ENCODE assay signal across 23 cellular contexts in genomic region chr5:65766781-65767180, GRCh38. TPM values are rescaled to one million over a fixed set of nuclear protein-coding genes. Genes with fewer than 3 reads are reported as not detected.
DNase-seq lines count a peak whose midpoint lies in the region; ATAC-seq and TF ChIP-seq lines count a peak whose summit lies in the region.
"Had no signal": no experiment of that assay in that cellular context is flagged by ENCODE, and none has a peak within 500 bp of the region (broad histone marks: within the 10 kb centered on the region; RNA-seq: fewer than 3 reads in every experiment).

No MANE protein-coding gene starts in this region.

- no peak overlapping the region for H2AFZ ChIP-seq in GM23338
- no peak overlapping the region for H2AFZ ChIP-seq in Karpas-422 (ENCODE audit: low read length)
- H2AFZ ChIP-seq in mesenchymal stem cell (ENCODE audit: low read depth, low read length) = no peak overlapping the region
- H2AFZ ChIP-seq in neural progenitor cell (replicated peaks) = no peak overlapping the region
- H2AFZ ChIP-seq: GM23248 had no signal

- H4K20me1 ChIP-seq in GM23338 (replicated peaks; ENCODE audit: insufficient read depth) (0 out of 2 replicates have a peak, but pooled peaks cover 4% of the 10 kb centered on the region), Karpas-422 (ENCODE audit: insufficient read depth, low read depth, low read length) (no peaks in the 10 kb centered on the region), neural progenitor cell (ENCODE audit: low read depth) (no peaks in the 10 kb centered on the region)

- ATAC-seq in GM23338 (peak; percentile 86), GM19023 (IDR thresholded peaks at IDR 0.05; ENCODE audit: unreplicated experiment) (no peak), GM21737 (IDR thresholded peaks at IDR 0.05; ENCODE audit: unreplicated experiment) (no peak)
- ATAC-seq: A549 had no signal

- peaks cover 3% of the 10 kb centered on the region; the same call in 1 of the 2 replicates for H3K79me2 ChIP-seq in GM23338 (replicated peaks; ENCODE audit: insufficient read depth)
- peaks cover 20% of the 10 kb centered on the region for H3K79me2 ChIP-seq in Karpas-422 (ENCODE audit: low read length)
- H3K79me2 ChIP-seq in neural progenitor cell (ENCODE audit: low read depth) = no peaks in the 10 kb centered on the region

- no peaks in the 10 kb centered on the region for H3K9me3 ChIP-seq in Karpas-422 (ENCODE audit: low read length)
- no peaks in the 10 kb centered on the region for H3K9me3 ChIP-seq in mesenchymal stem cell (ENCODE audit: control insufficient read depth, low read length)
- no peaks in the 10 kb centered on the region for H3K9me3 ChIP-seq in neural progenitor cell (ENCODE audit: low read depth)
- H3K9me3 ChIP-seq: A549, BE2C had no signal

- no peak overlapping the region for H4K91ac ChIP-seq in mesenchymal stem cell (ENCODE audit: low read length)

- H3K27ac ChIP-seq in GM23338 (ENCODE audit: low read depth) (no peak overlapping the region), Karpas-422 (ENCODE audit: low read length) (no peak overlapping the region), mesenchymal stem cell (ENCODE audit: low read length, poor library complexity, severe bottlenecking) (no peak overlapping the region), neural progenitor cell (no peak overlapping the region)
- H3K27ac ChIP-seq: A549; BLaER1 treated with 17β-estradiol and CSF1 and Interleukin-3, amounts not matched to agents 10 nM and 100 nM; GM23248 had no signal

- no peaks in the 10 kb centered on the region for H3F3A ChIP-seq in GM23338 (replicated peaks; ENCODE audit: low read depth)
- no peaks in the 10 kb centered on the region for H3F3A ChIP-seq in neural progenitor cell (ENCODE audit: low read depth)

- H3K36me3 ChIP-seq in GM23338 (ENCODE audit: insufficient read depth) = peaks cover 25% of the 10 kb centered on the region
- peaks cover 19% of the 10 kb centered on the region; the same call in 1 of the 2 replicates for H3K36me3 ChIP-seq in Karpas-422 (ENCODE audit: insufficient read depth, low read length)
- peaks cover 7 to 11% of the 10 kb centered on the region in 2 experiments for H3K36me3 ChIP-seq in mesenchymal stem cell (ENCODE audit: control insufficient read depth in 1 of 2, insufficient read depth in 2 of 2, low read depth in 1 of 2, low read length in 2 of 2)
- H3K36me3 ChIP-seq in neural progenitor cell = peaks cover 7% of the 10 kb centered on the region

- H3K27ac Mint-ChIP-seq in GM23338 (no peak overlapping the region), neural progenitor cell (peak overlapping the region; percentile 11)
- H3K27ac Mint-ChIP-seq: CD4-positive, alpha-beta T cell had no signal

- H3K4me2 ChIP-seq in GM23338 = no peak overlapping the region
- H3K4me2 ChIP-seq in Karpas-422 (ENCODE audit: low read depth, low read length, poor library complexity, severe bottlenecking) = peak overlapping the region; percentile 21
- H3K4me2 ChIP-seq in mesenchymal stem cell (ENCODE audit: low read length, poor library complexity, severe bottlenecking) = no peak overlapping the region
- no peak overlapping the region for H3K4me2 ChIP-seq in neural progenitor cell
- H3K4me2 ChIP-seq: A549; BLaER1 treated with 17β-estradiol and CSF1 and Interleukin-3, amounts not matched to agents 10 nM and 100 nM had no signal

- H3K4me1 Mint-ChIP-seq in GM23338 (peaks cover 8% of the 10 kb centered on the region), neural progenitor cell (no peaks in the 10 kb centered on the region)
- H3K4me1 Mint-ChIP-seq: CD14-positive monocyte had no signal

- H3K18ac ChIP-seq in mesenchymal stem cell (ENCODE audit: low read depth in 1 of 2, low read length in 2 of 2) = no peak overlapping the region

- H2BK15ac ChIP-seq in mesenchymal stem cell (ENCODE audit: low read depth, poor library complexity, severe bottlenecking) = peak overlapping the region; percentile 28

- TF ChIP-seq CTCF in GM23338 (conservative IDR thresholded peaks at IDR 0.05; ENCODE audit: low read depth in 2 of 2) = no peak
- no peak for TF ChIP-seq CTCF in neural progenitor cell (IDR thresholded peaks at IDR 0.05)

- no peaks in the 10 kb centered on the region for H3K27me3 Mint-ChIP-seq in GM23338 (ENCODE audit: insufficient read depth, low read depth, poor library complexity)
- H3K27me3 Mint-ChIP-seq in neural progenitor cell (ENCODE audit: insufficient read depth, low read depth) = no peaks in the 10 kb centered on the region
- H3K27me3 Mint-ChIP-seq: CD4-positive, alpha-beta T cell; CD8-positive, alpha-beta memory T cell had no signal

- peaks cover 47% of the 10 kb centered on the region for H3K36me3 Mint-ChIP-seq in GM23338 (ENCODE audit: low read depth)
- H3K36me3 Mint-ChIP-seq in neural progenitor cell = peaks cover 20% of the 10 kb centered on the region

- H3K4ac ChIP-seq in mesenchymal stem cell (ENCODE audit: low read depth in 1 of 2, low read length in 2 of 2) = no peak overlapping the region

- H2BK120ac ChIP-seq in mesenchymal stem cell (ENCODE audit: low read depth, low read length) = no peak overlapping the region

- no peak overlapping the region for H2BK5ac ChIP-seq in mesenchymal stem cell (ENCODE audit: low read depth, low read length, poor library complexity, severe bottlenecking)

- H3K27me3 ChIP-seq in GM23338 (ENCODE audit: insufficient read depth) (no peaks in the 10 kb centered on the region), Karpas-422 (ENCODE audit: low read length) (no peaks in the 10 kb centered on the region), mesenchymal stem cell (ENCODE audit: control insufficient read depth in 1 of 2, insufficient read depth in 1 of 2, low read length in 2 of 2) (no peaks in the 10 kb centered on the region), neural progenitor cell (no peaks in the 10 kb centered on the region)
- H3K27me3 ChIP-seq: BE2C; BLaER1 treated with 17β-estradiol and CSF1 and Interleukin-3, amounts not matched to agents 10 nM and 100 nM had no signal

- H2BK12ac ChIP-seq in mesenchymal stem cell (ENCODE audit: low read length in 2 of 2) = no peak overlapping the region

- H3K9me3 Mint-ChIP-seq in GM23338 (no peaks in the 10 kb centered on the region), neural progenitor cell (peaks cover 2% of the 10 kb centered on the region)
- H3K9me3 Mint-ChIP-seq: CD4-positive, alpha-beta T cell had no signal

- no peak for DNase-seq in GM23338 (ENCODE audit: low spot score)
- no peak for DNase-seq in Karpas-422
- no peak for DNase-seq in mesenchymal stem cell
- no peak for DNase-seq in neural progenitor cell (ENCODE audit: low spot score)
- no peak for DNase-seq in HuH-7 (ENCODE audit: low spot score)
- DNase-seq: 8988T; ACHN; AML-193; BE2C; CD4-positive, alpha-beta T cell; CD8-positive, alpha-beta memory T cell; DMS 273 treated with DMSO at 0.1 percent for 48 hours; DMS79; EL; GDM1; GM23248; HCEC 1CT had no signal

- H3K14ac ChIP-seq in mesenchymal stem cell (ENCODE audit: low read length in 2 of 2) = no peak overlapping the region

- WGBS in mesenchymal stem cell = 100% methylated on average over 2 of the region's 2 CpGs

- H2AK5ac ChIP-seq in mesenchymal stem cell (ENCODE audit: low read length, severe bottlenecking) = no peak overlapping the region

- H3K4me3 ChIP-seq in GM23338 = no peak overlapping the region
- H3K4me3 ChIP-seq in Karpas-422 (ENCODE audit: low read length) = no peak overlapping the region
- no peak overlapping the region for H3K4me3 ChIP-seq in mesenchymal stem cell (ENCODE audit: insufficient read depth in 1 of 2, low read depth in 1 of 2, low read length in 2 of 2)
- no peak overlapping the region for H3K4me3 ChIP-seq in neural progenitor cell
- H3K4me3 ChIP-seq: A549; BLaER1 treated with 17β-estradiol and CSF1 and Interleukin-3, amounts not matched to agents 10 nM and 100 nM; GM12878; GM23248 had no signal

- H3K4me1 ChIP-seq in GM23338 (ENCODE audit: insufficient read depth) (no peaks in the 10 kb centered on the region), Karpas-422 (ENCODE audit: low read length) (peaks cover 17% of the 10 kb centered on the region), mesenchymal stem cell (ENCODE audit: control insufficient read depth, insufficient read depth, low read depth, low read length) (no peaks in the 10 kb centered on the region), neural progenitor cell (peaks cover 7% of the 10 kb centered on the region)
- H3K4me1 ChIP-seq: BE2C; BLaER1 treated with 17β-estradiol and CSF1 and Interleukin-3, amounts not matched to agents 10 nM and 100 nM had no signal

- H3K4me3 Mint-ChIP-seq in GM23338 (no peak overlapping the region), neural progenitor cell (no peak overlapping the region)
- H3K4me3 Mint-ChIP-seq: CD14-positive monocyte; CD4-positive, alpha-beta T cell; CD8-positive, alpha-beta memory T cell had no signal

- H3K79me1 ChIP-seq in mesenchymal stem cell (replicated peaks; ENCODE audit: low read length, poor library complexity, severe bottlenecking) = peaks cover 9% of the 10 kb centered on the region

- no peak overlapping the region for H3K23ac ChIP-seq in mesenchymal stem cell (ENCODE audit: low read length in 2 of 2)

- H3K9me2 ChIP-seq in GM23338 (ENCODE audit: insufficient read depth) (no peaks in the 10 kb centered on the region), Karpas-422 (replicated peaks; ENCODE audit: insufficient read depth, low read length) (no peaks in the 10 kb centered on the region)

- H4K8ac ChIP-seq in mesenchymal stem cell (ENCODE audit: low read length) = no peak overlapping the region

- H3K9ac ChIP-seq in Karpas-422 (ENCODE audit: low read length) = no peak overlapping the region
- no peak overlapping the region for H3K9ac ChIP-seq in mesenchymal stem cell (ENCODE audit: low read length)
- H3K9ac ChIP-seq in neural progenitor cell = no peak overlapping the region
- H3K9ac ChIP-seq: BLaER1 treated with 17β-estradiol and CSF1 and Interleukin-3, amounts not matched to agents 10 nM and 100 nM; GM23248 had no signal

RNA-seq across cellular contexts. Expression of gene NLN, which starts 44.8 kb away (rescaled TPM):
- 155 and 168 TPM in 2 replicates for total RNA-seq in GM23338 (2014; rRNA removed; shearing (Covaris generic))
- 49.5 and 56.4 TPM in 2 replicates for polyA plus RNA-seq in GM23338 (2016; fragmentation: Nextera tagmentation; extraction: Ambion mirVana)
- 29.1 and 46.5 TPM in 2 replicates for total RNA-seq in Karpas-422 (2014; rRNA removed; shearing (Covaris generic); ENCODE audit: low replicate concordance)
- polyA plus RNA-seq in mesenchymal stem cell (2013, experiment 1 of 2) = 19.6 TPM
- 21.0 TPM for polyA plus RNA-seq in mesenchymal stem cell (2013, experiment 2 of 2)
- total RNA-seq in neural progenitor cell (ENCODE audit: low replicate concordance) = 78.6 and 94.3 TPM in 2 replicates

RNA-seq across cellular contexts. Expression of gene SGTB, which starts 44.9 kb away (rescaled TPM):
- total RNA-seq in GM23338 (2014; rRNA removed; shearing (Covaris generic)) = 12.5 and 14.8 TPM in 2 replicates
- 6.4 and 8.0 TPM in 2 replicates for polyA plus RNA-seq in GM23338 (2016; fragmentation: Nextera tagmentation; extraction: Ambion mirVana)
- 7.4 and 10.2 TPM in 2 replicates for total RNA-seq in Karpas-422 (2014; rRNA removed; shearing (Covaris generic); ENCODE audit: low replicate concordance)
- polyA plus RNA-seq in mesenchymal stem cell (2013, experiment 1 of 2) = 8.2 TPM
- 8.2 TPM for polyA plus RNA-seq in mesenchymal stem cell (2013, experiment 2 of 2)
- 5.5 and 6.8 TPM in 2 replicates for total RNA-seq in neural progenitor cell (ENCODE audit: low replicate concordance)
